In the genomic region with DNA sequence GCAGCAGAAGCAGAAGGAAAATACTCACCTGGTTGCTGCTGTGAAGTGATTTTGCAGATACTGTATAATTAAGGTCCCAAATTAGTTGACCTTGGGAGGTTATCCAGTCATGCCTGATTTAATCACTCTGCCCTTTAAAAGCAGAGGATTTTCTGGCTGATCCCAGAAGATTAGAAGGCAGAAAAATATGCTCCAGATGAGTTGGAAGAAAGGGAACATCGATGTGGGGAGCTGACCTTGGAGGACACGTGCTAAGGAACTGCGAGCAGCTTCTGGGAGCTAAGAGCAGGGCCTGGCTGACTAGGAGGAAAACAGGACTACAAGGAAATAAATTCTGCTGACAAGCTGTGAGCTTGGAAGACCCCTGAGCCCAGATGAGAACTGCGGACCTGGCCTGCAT, we compare ENCODE assay signal across 14 cellular contexts. TPM values are rescaled to one million over a fixed set of nuclear protein-coding genes. Genes with fewer than 3 reads are reported as not detected.
A peak's percentile ranks its signal among the peaks of the same experiment; 100 is the strongest.
DNase-seq lines count a peak whose midpoint lies in the region; ATAC-seq and TF ChIP-seq lines count a peak whose summit lies in the region.
"Had no signal": no experiment of that assay in that cellular context is flagged by ENCODE, and none has a peak within 500 bp of the region (broad histone marks: within the 10 kb centered on the region; RNA-seq: fewer than 3 reads in every experiment).

No MANE protein-coding gene starts in this region.

- no peak overlapping the region for H2BK120ac ChIP-seq in H9 (ENCODE audit: low read depth, low read length, poor library complexity, severe bottlenecking)
- H2BK120ac ChIP-seq in mesenchymal stem cell (ENCODE audit: low read depth, low read length): no peak overlapping the region

- H3K4me2 ChIP-seq in H9 (ENCODE audit: insufficient read depth, insufficient read length, low read length) (no peak overlapping the region), mesenchymal stem cell (ENCODE audit: low read length, poor library complexity, severe bottlenecking) (no peak overlapping the region)

- H2AK5ac ChIP-seq in H9 (ENCODE audit: insufficient read length, low read length) (no peak overlapping the region), mesenchymal stem cell (ENCODE audit: low read length, severe bottlenecking) (no peak overlapping the region)

- no peaks in the 10 kb centered on the region for H3K79me2 ChIP-seq in H9 (ENCODE audit: insufficient read depth, low read length)

- no peak overlapping the region for H3K4ac ChIP-seq in H9 (ENCODE audit: low read depth, low read length)
- no peak overlapping the region for H3K4ac ChIP-seq in mesenchymal stem cell (ENCODE audit: low read depth in 1 of 2, low read length in 2 of 2)

- H3K23me2 ChIP-seq in H9 (ENCODE audit: insufficient read length, low read depth, low read length, poor library complexity, severe bottlenecking): no peaks in the 10 kb centered on the region

- H3K4me1 Mint-ChIP-seq in H9: peaks cover 4% of the 10 kb centered on the region in 2 experiments; a peak in 3 of 4 replicates
- peaks cover 10% of the 10 kb centered on the region for H3K4me1 Mint-ChIP-seq in activated CD4-positive, alpha-beta memory T cell treated with anti-CD3 and anti-CD28 coated beads, Interleukin-2, amount 10 ng/mL, durations not matched to agents 7 days and 5 days

- no peak overlapping the region for H3K56ac ChIP-seq in H9 (ENCODE audit: insufficient read length, low read depth, low read length)

- H3K14ac ChIP-seq in H9 (ENCODE audit: insufficient read depth, low read length) (no peak overlapping the region), mesenchymal stem cell (ENCODE audit: low read length in 2 of 2) (no peak overlapping the region)

- H3K36me3 ChIP-seq in NT2/D1 (ENCODE audit: insufficient read depth, insufficient read length, low read length): no peaks in the 10 kb centered on the region
- peaks cover 3 to 5% of the 10 kb centered on the region in 2 experiments for H3K36me3 ChIP-seq in mesenchymal stem cell (ENCODE audit: control insufficient read depth in 1 of 2, insufficient read depth in 2 of 2, low read depth in 1 of 2, low read length in 2 of 2)

- H3K9ac ChIP-seq in H9 (ENCODE audit: extremely low read depth, insufficient read length, low read length): no peak overlapping the region
- H3K9ac ChIP-seq in NT2/D1 (ENCODE audit: insufficient read length, low read depth): peak overlapping the region; percentile 36
- peak overlapping the region; percentile 32 for H3K9ac ChIP-seq in mesenchymal stem cell (ENCODE audit: low read length)

- H2BK5ac ChIP-seq in H9 (ENCODE audit: insufficient read length, low read length) (no peak overlapping the region), mesenchymal stem cell (ENCODE audit: low read depth, low read length, poor library complexity, severe bottlenecking) (no peak overlapping the region)

- H3T11ph ChIP-seq in H9 (ENCODE audit: low read length): no peak overlapping the region

- CTCF ChIA-PET in activated CD4-positive, alpha-beta memory T cell treated with anti-CD3 and anti-CD28 coated beads, Interleukin-2, amount 10 ng/mL, durations not matched to agents 7 days and 5 days (lab: Charles Lee): interaction anchor here (1.3 kb wide), 1 partner anchor 9 kb away, joined by 5 read pairs; no protein-coding TSS in a partner anchor

- H3K18ac ChIP-seq in H9 (ENCODE audit: insufficient read length, low read depth, low read length): no peak overlapping the region
- no peak overlapping the region for H3K18ac ChIP-seq in mesenchymal stem cell (ENCODE audit: low read depth in 1 of 2, low read length in 2 of 2)

- peaks cover 3% of the 10 kb centered on the region; the same call in 1 of the 2 replicates for H3K27me3 Mint-ChIP-seq in H9 (ENCODE audit: low read depth)
- H3K27me3 Mint-ChIP-seq in activated CD4-positive, alpha-beta memory T cell treated with anti-CD3 and anti-CD28 coated beads, Interleukin-2, amount 10 ng/mL, durations not matched to agents 7 days and 5 days: peaks cover 16% of the 10 kb centered on the region

- H3K36me3 Mint-ChIP-seq in H9 (ENCODE audit: insufficient read depth in 1 of 3, low read depth in 3 of 3): peaks cover 0 to 9% (median 9%) of the 10 kb centered on the region in 3 experiments; a peak in 3 of 7 replicates
- H3K36me3 Mint-ChIP-seq in activated CD4-positive, alpha-beta memory T cell treated with anti-CD3 and anti-CD28 coated beads, Interleukin-2, amount 10 ng/mL, durations not matched to agents 7 days and 5 days (ENCODE audit: low read depth): peaks cover 6% of the 10 kb centered on the region

- H4K91ac ChIP-seq in H9 (ENCODE audit: insufficient read length, low read depth, low read length) (no peak overlapping the region), mesenchymal stem cell (ENCODE audit: low read length) (no peak overlapping the region)

- H2BK12ac ChIP-seq in H9 (ENCODE audit: insufficient read length, low read depth, low read length): no peak overlapping the region
- H2BK12ac ChIP-seq in mesenchymal stem cell (ENCODE audit: low read length in 2 of 2): no peak overlapping the region

- peak overlapping the region; percentile 84 for H4K8ac ChIP-seq in H9 (replicated peaks; ENCODE audit: insufficient read length, low read depth, low read length)
- no peak overlapping the region for H4K8ac ChIP-seq in mesenchymal stem cell (ENCODE audit: low read length)

- no peak for TF ChIP-seq CTCF in H9 (conservative IDR thresholded peaks at IDR 0.05)

- H3K79me1 ChIP-seq in H9 (ENCODE audit: insufficient read depth, low read depth, low read length, poor library complexity, severe bottlenecking) (no peaks in the 10 kb centered on the region), mesenchymal stem cell (replicated peaks; ENCODE audit: low read length, poor library complexity, severe bottlenecking) (no peaks in the 10 kb centered on the region)

- no peak overlapping the region for H3K4me3 Mint-ChIP-seq in H9
- no peak overlapping the region for H3K4me3 Mint-ChIP-seq in activated CD4-positive, alpha-beta memory T cell treated with anti-CD3 and anti-CD28 coated beads, Interleukin-2, amount 10 ng/mL, durations not matched to agents 7 days and 5 days
- H3K4me3 Mint-ChIP-seq: CD14-positive monocyte; CD8-positive, alpha-beta T cell; HFFc6 had no signal

- no peaks in the 10 kb centered on the region for H3K4me1 ChIP-seq in H9 (ENCODE audit: insufficient read depth, low read length)
- no peaks in the 10 kb centered on the region for H3K4me1 ChIP-seq in NT2/D1 (ENCODE audit: insufficient read depth, insufficient read length)
- H3K4me1 ChIP-seq in mesenchymal stem cell (ENCODE audit: control insufficient read depth, insufficient read depth, low read depth, low read length): peaks cover 7% of the 10 kb centered on the region
- H3K4me1 ChIP-seq: Caco-2 had no signal

- H4K20me1 ChIP-seq in H9 (ENCODE audit: control insufficient read depth, insufficient read depth, insufficient read length): no peaks in the 10 kb centered on the region

- peaks cover 0 to 2% of the 10 kb centered on the region in 2 experiments; a peak in 1 of 5 replicates for H3K9me3 Mint-ChIP-seq in H9
- H3K9me3 Mint-ChIP-seq in activated CD4-positive, alpha-beta memory T cell treated with anti-CD3 and anti-CD28 coated beads, Interleukin-2, amount 10 ng/mL, durations not matched to agents 7 days and 5 days: peaks cover 2% of the 10 kb centered on the region
- H3K9me3 Mint-ChIP-seq: CD8-positive, alpha-beta T cell; HFFc6 had no signal

- no peaks in the 10 kb centered on the region for H3K9me3 ChIP-seq in H9 (ENCODE audit: control insufficient read depth, low read depth, low read length)
- H3K9me3 ChIP-seq in NT2/D1 (ENCODE audit: insufficient read depth, low read length): no peaks in the 10 kb centered on the region
- H3K9me3 ChIP-seq in mesenchymal stem cell (ENCODE audit: control insufficient read depth, low read length): no peaks in the 10 kb centered on the region
- H3K9me3 ChIP-seq: Caco-2 had no signal

- H3K27me3 ChIP-seq in H9 (ENCODE audit: insufficient read depth, low read length) (no peaks in the 10 kb centered on the region), NT2/D1 (ENCODE audit: insufficient read depth, insufficient read length) (no peaks in the 10 kb centered on the region), mesenchymal stem cell (ENCODE audit: control insufficient read depth in 1 of 2, insufficient read depth in 1 of 2, low read length in 2 of 2) (peaks cover 0 to 5% of the 10 kb centered on the region in 2 experiments)

- ATAC-seq in GM21825 (IDR thresholded peaks at IDR 0.05; ENCODE audit: unreplicated experiment): no peak
- ATAC-seq: CD8-positive, alpha-beta T cell had no signal

- H3K27ac ChIP-seq in H9 (ENCODE audit: insufficient read length, low read depth, low read length) (no peak overlapping the region), mesenchymal stem cell (ENCODE audit: low read length, poor library complexity, severe bottlenecking) (no peak overlapping the region)

- DNase-seq in H9 (no peak), NCI-H2227 (lab: John Stamatoyannopoulos, UW; ENCODE audit: unreplicated experiment) (peak; percentile 61), NT2/D1 (ENCODE audit: low read depth, low spot score) (no peak), mesenchymal stem cell (no peak), amygdala (lab: John Stamatoyannopoulos, UW) (no peak)
- no peak for DNase-seq in activated CD4-positive, alpha-beta memory T cell treated with anti-CD3 and anti-CD28 coated beads, Interleukin-2, amount 10 ng/mL, durations not matched to agents 7 days and 5 days
- DNase-seq: Caco-2; CD8-positive, alpha-beta T cell; DND-41; GDM1; HCEC 1CT; HFFc6 had no signal

- no peak overlapping the region for H4K5ac ChIP-seq in H9 (ENCODE audit: insufficient read length, low read depth, low read length)

- H2BK20ac ChIP-seq in H9 (ENCODE audit: low read depth, low read length, poor library complexity, severe bottlenecking): no peak overlapping the region

- POLR2A ChIA-PET in activated CD4-positive, alpha-beta memory T cell treated with anti-CD3 and anti-CD28 coated beads, Interleukin-2, amount 10 ng/mL, durations not matched to agents 7 days and 5 days (lab: Charles Lee): no interaction called here

- no CpG with 5 or more reads among the region's 4 CpGs for WGBS in H9 (ENCODE audit: extremely low coverage, insufficient read length, low lambda C conversion rate)
- WGBS in mesenchymal stem cell: 57% methylated on average over 3 of the region's 4 CpGs

- H3K23ac ChIP-seq in H9 (ENCODE audit: insufficient read length, low read depth, low read length): no peak overlapping the region
- H3K23ac ChIP-seq in mesenchymal stem cell (ENCODE audit: low read length in 2 of 2): peak overlapping the region in 1 of 2 experiments; percentile 69

- peak overlapping the region in 2 of 3 experiments; percentile 48 to 53; a peak in 2 of 7 replicates for H3K27ac Mint-ChIP-seq in H9
- H3K27ac Mint-ChIP-seq in activated CD4-positive, alpha-beta memory T cell treated with anti-CD3 and anti-CD28 coated beads, Interleukin-2, amount 10 ng/mL, durations not matched to agents 7 days and 5 days: no peak overlapping the region
- H3K27ac Mint-ChIP-seq: CD8-positive, alpha-beta T cell; HFFc6 had no signal

- H3K4me3 ChIP-seq in NT2/D1 (ENCODE audit: insufficient read length, low read depth) (no peak overlapping the region), mesenchymal stem cell (ENCODE audit: insufficient read depth in 1 of 2, low read depth in 1 of 2, low read length in 2 of 2) (no peak overlapping the region)

- no peak overlapping the region for H2BK15ac ChIP-seq in H9 (ENCODE audit: low read depth, low read length)
- H2BK15ac ChIP-seq in mesenchymal stem cell (ENCODE audit: low read depth, poor library complexity, severe bottlenecking): no peak overlapping the region

- H2AFZ ChIP-seq in H9 (ENCODE audit: low read length) (no peak overlapping the region), mesenchymal stem cell (ENCODE audit: low read depth, low read length) (no peak overlapping the region)

RNA-seq across cellular contexts. Expression of gene DYM, which starts 13.3 kb away (rescaled TPM):
- total RNA-seq in H9 (2021): 53.8 and 57.4 TPM in 2 replicates
- 41.0 TPM for polyA plus RNA-seq in mesenchymal stem cell (2013, experiment 1 of 2)
- 43.8 TPM for polyA plus RNA-seq in mesenchymal stem cell (2013, experiment 2 of 2)
- total RNA-seq in activated CD4-positive, alpha-beta memory T cell treated with anti-CD3 and anti-CD28 coated beads, Interleukin-2, amount 10 ng/mL, durations not matched to agents 7 days and 5 days: 10 to 100 TPM; 57.2 to 59.1 TPM

RNA-seq across cellular contexts. Expression of gene C18orf32, which starts 13.3 kb away (rescaled TPM):
- total RNA-seq in H9 (2021): 24.4 and 26.7 TPM in 2 replicates
- polyA plus RNA-seq in mesenchymal stem cell (2013, experiment 1 of 2): 68.1 TPM
- polyA plus RNA-seq in mesenchymal stem cell (2013, experiment 2 of 2): 71.5 TPM
- 10 to 100 TPM; 31.7 to 33.7 TPM for total RNA-seq in activated CD4-positive, alpha-beta memory T cell treated with anti-CD3 and anti-CD28 coated beads, Interleukin-2, amount 10 ng/mL, durations not matched to agents 7 days and 5 days

RNA-seq across cellular contexts. Expression of gene RPL17, which starts 18.5 kb away (rescaled TPM):
- 2,741 and 2,816 TPM in 2 replicates for total RNA-seq in H9 (2021)
- polyA plus RNA-seq in mesenchymal stem cell (2013, experiment 1 of 2): 4,053 TPM
- polyA plus RNA-seq in mesenchymal stem cell (2013, experiment 2 of 2): 4,052 TPM
- total RNA-seq in activated CD4-positive, alpha-beta memory T cell treated with anti-CD3 and anti-CD28 coated beads, Interleukin-2, amount 10 ng/mL, durations not matched to agents 7 days and 5 days: 1,000 to 10,000 TPM; 1,460 to 1,462 TPM
